In genomic region chr6:1596088-1596852, GRCh38 we compare ENCODE assay signal across 8 cellular contexts. TPM values are rescaled to one million over a fixed set of nuclear protein-coding genes. Genes with fewer than 3 reads are reported as not detected.
A peak's percentile ranks its signal among the peaks of the same experiment; 100 is the strongest.
DNase-seq lines count a peak whose midpoint lies in the region; ATAC-seq, FAIRE-seq and TF ChIP-seq lines count a peak whose summit lies in the region.

No MANE protein-coding gene starts in this region.

- peaks cover 28% of the 10 kb centered on the region for H3K4me1 Mint-ChIP-seq in MCF 10A (ENCODE audit: insufficient read depth, unreplicated experiment)

- ATAC-seq in HG02642 (IDR thresholded peaks at IDR 0.05; ENCODE audit: poor library complexity, unreplicated experiment) = no peak

- no peak overlapping the region for H3K27ac ChIP-seq in VCaP

- H3K27ac Mint-ChIP-seq in MCF 10A (ENCODE audit: low read depth, unreplicated experiment) = no peak overlapping the region

- DNase-seq in AG09309 (ENCODE audit: low read depth) = no peak
- peak; percentile 70 for DNase-seq in GM18507 (ENCODE audit: extremely low spot score, insufficient read length, low read depth)
- DNase-seq in M059J (ENCODE audit: low read depth) = peak; percentile 49
- peak; percentile 55 for DNase-seq in MCF 10A (ENCODE audit: unreplicated experiment)
- peak; percentile 61 for DNase-seq in kidney glomerular epithelial cell (lab: John Stamatoyannopoulos, UW)
- peak; percentile 30 to 49 for DNase-seq in stimulated activated CD4-positive, alpha-beta T cell treated with anti-CD3 and anti-CD28 coated beads, Interleukin-1b, Interleukin-23, amount 100 ng/mL, for 1 hour (ENCODE audit: low read depth in 2 of 2)

- peaks cover 21% of the 10 kb centered on the region for H3K27me3 Mint-ChIP-seq in MCF 10A (ENCODE audit: insufficient read depth, unreplicated experiment)

- CTCF ChIA-PET in MCF 10A (lab: Yijun Ruan, JAX) = interaction anchor here (0.5 to 6.3 kb wide), 56 partner anchors 10 to 1274 kb away, joined by 3 to 49 read pairs (median 4); partner anchors contain the start of genes FOXC1 and MYLK4

- H3K9me3 Mint-ChIP-seq in MCF 10A (ENCODE audit: unreplicated experiment) = no peaks in the 10 kb centered on the region

- POLR2A ChIA-PET in MCF 10A (lab: Yijun Ruan, JAX) = interaction anchor here (0.7 to 2.6 kb wide), 6 partner anchors 16 to 1154 kb away, joined by 3 to 14 read pairs (median 4); partner anchors contain the start of gene MYLK4

- intact Hi-C loops in MCF 10A (cut with micrococcal nuclease) = loop anchor here (1.0 to 2.0 kb wide), 6 partner anchors 600 to 1154 kb away; partner anchors contain the start of gene MYLK4

- peak; percentile 91 for FAIRE-seq in GM18507 (lab: Jason Lieb, UNC)

- H3K36me3 Mint-ChIP-seq in MCF 10A (ENCODE audit: insufficient read depth, unreplicated experiment) = peaks cover 4% of the 10 kb centered on the region

- peak overlapping the region; percentile 16 for H3K4me3 ChIP-seq in AG09309 (ENCODE audit: control insufficient read depth, low read depth, low read length)

- TF ChIP-seq CTCF in AG09309 (IDR thresholded peaks at IDR 0.05; ENCODE audit: control insufficient read depth, insufficient read depth, low read depth, low read length, missing control alignments) (peak; percentile 94), VCaP (conservative IDR thresholded peaks at IDR 0.05) (peak; percentile 87), MCF 10A (IDR thresholded peaks at IDR 0.05; ENCODE audit: unreplicated experiment) (peak; percentile 93)

- H3K4me3 Mint-ChIP-seq in MCF 10A (ENCODE audit: unreplicated experiment) = no peak overlapping the region

- BruUV-seq in MCF 10A (replicated peaks; lab: Mats Ljungman, UMichigan) = no TSS peak

RNA-seq across cellular contexts. Expression of gene FOXC1, which starts 13.4 kb away (rescaled TPM):
- 8.3 and 10.2 TPM in 2 replicates for total RNA-seq in M059J (2014; rRNA removed; shearing (Covaris generic))
- total RNA-seq in MCF 10A (2022) = 16.7 and 16.8 TPM in 2 replicates
